22 cellular contexts compared by ENCODE assay signal in genomic region chr10:30816812-30817193, GRCh38.
DNase-seq lines count a peak whose midpoint lies in the region; ATAC-seq and TF ChIP-seq lines count a peak whose summit lies in the region.
"Had no signal": no experiment of that assay in that cellular context is flagged by ENCODE, and none has a peak within 500 bp of the region (broad histone marks: within the 10 kb centered on the region; RNA-seq: fewer than 3 reads in every experiment).

No MANE protein-coding gene starts in this region.

- H3K4ac ChIP-seq in neuronal stem cell (ENCODE audit: low read length), result no peak overlapping the region

- H3K18ac ChIP-seq in neuronal stem cell (ENCODE audit: low read length), result no peak overlapping the region

- no peak overlapping the region for H2BK120ac ChIP-seq in neuronal stem cell (ENCODE audit: low read depth, low read length)

- H3K79me1 ChIP-seq in neuronal stem cell (ENCODE audit: low read depth, low read length), result no peaks in the 10 kb centered on the region

- no peak overlapping the region for H3K9ac ChIP-seq in neuronal stem cell (ENCODE audit: low read depth, low read length, poor library complexity)

- H3K27me3 ChIP-seq in neuronal stem cell (ENCODE audit: control insufficient read depth in 3 of 3, insufficient read depth in 3 of 3, low read depth in 1 of 3, low read length in 3 of 3) (no peaks in the 10 kb centered on the region), thoracic aorta (replicated peaks; ENCODE audit: insufficient read depth) (no peaks in the 10 kb centered on the region)

- peaks cover 9% of the 10 kb centered on the region in 2 donors for H3K4me1 ChIP-seq in neuronal stem cell (ENCODE audit: control insufficient read depth in 2 of 2, insufficient read depth in 1 of 2, low read depth in 1 of 2, low read length in 2 of 2)
- peaks cover 26 to 97% of the 10 kb centered on the region in 2 donors for H3K4me1 ChIP-seq in thoracic aorta (ENCODE audit: control insufficient read depth in 1 of 2, low read depth in 2 of 2)

- no peak overlapping the region for H2BK5ac ChIP-seq in neuronal stem cell (ENCODE audit: low read length)

- no peaks in the 10 kb centered on the region for H3K36me3 ChIP-seq in neuronal stem cell (replicated peaks in 1 of 2; ENCODE audit: control insufficient read depth in 2 of 2, insufficient read depth in 2 of 2, low read length in 2 of 2)
- H3K36me3 ChIP-seq in thoracic aorta, result no peaks in the 10 kb centered on the region

- DNase-seq in NCI-H2227 (lab: John Stamatoyannopoulos, UW; ENCODE audit: unreplicated experiment) (peak; percentile 69), coronary artery (ENCODE audit: low spot score) (no peak), neuronal stem cell (ENCODE audit: low spot score) (no peak), thoracic aorta (ENCODE audit: low spot score) (no peak), putamen (ENCODE audit: low spot score) (no peak), AML-193 (lab: John Stamatoyannopoulos, UW) (no peak)
- DNase-seq: activated CD4-positive, alpha-beta T cell treated with anti-CD3 and anti-CD28 coated beads for 36 hours; activated gamma-delta T cell treated with Interleukin-2 at 50 U/mL for 16 hours; activated T-cell treated with anti-CD3 and anti-CD28 coated beads, Interleukin-2, amount 50 U/mL, for 1 hour; C1 segment of cervical spinal cord; cerebellar nuclear complex; COR-L47; DMS79 treated with DMSO at 0.1 percent for 48 hours; GF-D8; NCI-H1436 treated with DMSO at 0.1 percent for 48 hours; NCI-H446; NCI-H774; posterior cingulate gyrus had no signal

- no peak overlapping the region for H2BK12ac ChIP-seq in neuronal stem cell (ENCODE audit: low read length)

- H2BK15ac ChIP-seq in neuronal stem cell (ENCODE audit: low read length), result no peak overlapping the region

- no peak overlapping the region for H2AK5ac ChIP-seq in neuronal stem cell (ENCODE audit: low read depth, low read length)

- no peak for TF ChIP-seq CTCF in coronary artery (IDR thresholded peaks at IDR 0.05)
- no peak for TF ChIP-seq CTCF in thoracic aorta (IDR thresholded peaks at IDR 0.05)

- H3K9me3 ChIP-seq in neuronal stem cell (replicated peaks in 1 of 2; ENCODE audit: control insufficient read depth in 2 of 2, insufficient read depth in 1 of 2, low read depth in 1 of 2, low read length in 2 of 2), result no peaks in the 10 kb centered on the region
- H3K9me3 ChIP-seq in thoracic aorta, result no peaks in the 10 kb centered on the region

- H3K14ac ChIP-seq in neuronal stem cell (ENCODE audit: low read length), result no peak overlapping the region

- H2AFZ ChIP-seq in neuronal stem cell (ENCODE audit: low read length), result peak overlapping the region; percentile 36

- no peak overlapping the region for H3K4me3 ChIP-seq in coronary artery
- H3K4me3 ChIP-seq in neuronal stem cell (ENCODE audit: low read length in 2 of 2), result no peak overlapping the region
- no peak overlapping the region for H3K4me3 ChIP-seq in thoracic aorta
- H3K4me3 ChIP-seq: skin epidermis had no signal

- H4K91ac ChIP-seq in neuronal stem cell (ENCODE audit: low read depth, low read length, poor library complexity), result no peak overlapping the region

- ATAC-seq in thoracic aorta (ENCODE audit: insufficient number of reproducible peaks, low FRiP score, low read depth) (no peak), GM18867 (IDR thresholded peaks at IDR 0.05; ENCODE audit: unreplicated experiment) (no peak), HG02642 (IDR thresholded peaks at IDR 0.05; ENCODE audit: poor library complexity, unreplicated experiment) (no peak)
- ATAC-seq: activated CD4-positive, alpha-beta T cell treated with anti-CD3 and anti-CD28 coated beads for 36 hours; HCT116 had no signal

- H3K23ac ChIP-seq in neuronal stem cell (ENCODE audit: low read depth, low read length, poor library complexity), result no peak overlapping the region

- H3K27ac ChIP-seq in coronary artery (peak overlapping the region; percentile 41 to 86), neuronal stem cell (replicated peaks; ENCODE audit: low read length) (no peak overlapping the region), thoracic aorta (peak overlapping the region; percentile 90 to 96)

- WGBS in neuronal stem cell (ENCODE audit: extremely low coverage in 2 of 2, insufficient read length in 2 of 2, insufficient replicate concordance in 1 of 2), 2 donors, result no CpG with 5 or more reads among the region's 3 CpGs

- H4K8ac ChIP-seq in neuronal stem cell (ENCODE audit: low read depth, low read length), result no peak overlapping the region

- no peak overlapping the region for H3K4me2 ChIP-seq in neuronal stem cell (ENCODE audit: insufficient read depth, low read length, poor library complexity, severe bottlenecking)
